Comparison of ENCODE assay signal across 21 cellular contexts in genomic region chr7:79912213-79912633, GRCh38.
DNase-seq lines count a peak whose midpoint lies in the region; ATAC-seq and TF ChIP-seq lines count a peak whose summit lies in the region.
"Had no signal": no experiment of that assay in that cellular context is flagged by ENCODE, and none has a peak within 500 bp of the region (broad histone marks: within the 10 kb centered on the region; RNA-seq: fewer than 3 reads in every experiment).

No MANE protein-coding gene starts in this region.

- no peaks in the 10 kb centered on the region for H3F3A ChIP-seq in MM.1S (ENCODE audit: insufficient read depth, low read length)

- no peaks in the 10 kb centered on the region for H3K27me3 Mint-ChIP-seq in activated naive CD8-positive, alpha-beta T cell
- no peaks in the 10 kb centered on the region for H3K27me3 Mint-ChIP-seq in activated naive CD8-positive, alpha-beta T cell treated with anti-CD3 and anti-CD28 coated beads for 36 hours

- H3K9me3 ChIP-seq in MM.1S (replicated peaks; ENCODE audit: insufficient read depth, low read length) (no peaks in the 10 kb centered on the region), HAP-1 (no peaks in the 10 kb centered on the region)
- H3K9me3 ChIP-seq: SJSA1 had no signal

- H3K4me3 Mint-ChIP-seq in activated naive CD8-positive, alpha-beta T cell = peak overlapping the region; percentile 75
- H3K4me3 Mint-ChIP-seq in activated naive CD8-positive, alpha-beta T cell treated with anti-CD3 and anti-CD28 coated beads for 36 hours = no peak overlapping the region

- no peak overlapping the region for H2AFZ ChIP-seq in MM.1S (ENCODE audit: low read length)

- in situ Hi-C loops in HAP-1 (cut with MboI; ENCODE audit: low sequenced_read_pairs) = no loop called here

- H3K79me2 ChIP-seq in MM.1S (ENCODE audit: low read length) = no peaks in the 10 kb centered on the region

- H3K27ac ChIP-seq in MM.1S (ENCODE audit: low read length) = no peak overlapping the region
- H3K27ac ChIP-seq: HL-60, SJSA1 had no signal

- H3K4me3 ChIP-seq in fibroblast of villous mesenchyme (ENCODE audit: low read depth, low read length) (no peak overlapping the region), MM.1S (ENCODE audit: low read length) (no peak overlapping the region), HAP-1 (no peak overlapping the region)
- H3K4me3 ChIP-seq: GM12878, K562, SJSA1 had no signal

- DNase-seq in activated naive CD8-positive, alpha-beta T cell treated with anti-CD3 and anti-CD28 coated beads for 36 hours = no peak
- DNase-seq in LHCN-M2 (ENCODE audit: low read depth) = peak; percentile 12
- DNase-seq in fibroblast of villous mesenchyme (ENCODE audit: low read depth) = peak; percentile 38
- DNase-seq in MM.1S = no peak
- no peak for DNase-seq in HAP-1 (ENCODE audit: low spot score in 2 of 2)
- DNase-seq: ACHN, AML-193, GDM1, NCI-H1436 treated with DMSO at 0.1 percent for 48 hours, NCI-H2029 treated with DMSO at 0.1 percent for 48 hours, NCI-H2171 treated with DMSO at 0.1 percent for 48 hours, NCI-H446 treated with DMSO at 0.1 percent for 48 hours, NCI-H774, PC-3 had no signal

- no peak overlapping the region for H3K4me2 ChIP-seq in MM.1S (ENCODE audit: low read depth, low read length)

- H3K4me1 ChIP-seq in MM.1S (ENCODE audit: low read length) = no peaks in the 10 kb centered on the region
- H3K4me1 ChIP-seq in HAP-1 = no peaks in the 10 kb centered on the region
- H3K4me1 ChIP-seq: SJSA1 had no signal

- no peaks in the 10 kb centered on the region for H3K27me3 ChIP-seq in MM.1S (replicated peaks; ENCODE audit: insufficient read depth, low read length)
- H3K27me3 ChIP-seq in HAP-1 (ENCODE audit: low read depth) = no peaks in the 10 kb centered on the region
- H3K27me3 ChIP-seq: SJSA1 had no signal

- H3K9ac ChIP-seq in MM.1S (ENCODE audit: low read length) = no peak overlapping the region

- no peaks in the 10 kb centered on the region for H4K20me1 ChIP-seq in MM.1S (ENCODE audit: insufficient read depth, low read length)

- H3K36me3 Mint-ChIP-seq in activated naive CD8-positive, alpha-beta T cell = peaks cover 9% of the 10 kb centered on the region
- H3K36me3 Mint-ChIP-seq in activated naive CD8-positive, alpha-beta T cell treated with anti-CD3 and anti-CD28 coated beads for 36 hours = peaks cover 13% of the 10 kb centered on the region

- H3K4me1 Mint-ChIP-seq in activated naive CD8-positive, alpha-beta T cell (ENCODE audit: low read depth) = peaks cover 79% of the 10 kb centered on the region
- peaks cover 62% of the 10 kb centered on the region for H3K4me1 Mint-ChIP-seq in activated naive CD8-positive, alpha-beta T cell treated with anti-CD3 and anti-CD28 coated beads for 36 hours

- TF ChIP-seq CTCF in fibroblast of villous mesenchyme (IDR thresholded peaks at IDR 0.05; ENCODE audit: insufficient read depth, low read depth, low read length) = no peak
- TF ChIP-seq CTCF in MM.1S (IDR thresholded peaks at IDR 0.05; ENCODE audit: low read length) = no peak

- peaks cover 9% of the 10 kb centered on the region for H3K9me3 Mint-ChIP-seq in activated naive CD8-positive, alpha-beta T cell (ENCODE audit: low read depth)
- peaks cover 15% of the 10 kb centered on the region for H3K9me3 Mint-ChIP-seq in activated naive CD8-positive, alpha-beta T cell treated with anti-CD3 and anti-CD28 coated beads for 36 hours

- no peak for ATAC-seq in GM18870 (IDR thresholded peaks at IDR 0.05; ENCODE audit: unreplicated experiment)
- ATAC-seq: GM12878, HCT116, K562, PC-3 had no signal

- peak overlapping the region; percentile 69 for H3K27ac Mint-ChIP-seq in activated naive CD8-positive, alpha-beta T cell
- H3K27ac Mint-ChIP-seq in activated naive CD8-positive, alpha-beta T cell treated with anti-CD3 and anti-CD28 coated beads for 36 hours = no peak overlapping the region

- H3K36me3 ChIP-seq in MM.1S (replicated peaks; ENCODE audit: insufficient read depth, low read length) = no peaks in the 10 kb centered on the region
- no peaks in the 10 kb centered on the region for H3K36me3 ChIP-seq in HAP-1 (replicated peaks)
- H3K36me3 ChIP-seq: SJSA1 had no signal

- no peaks in the 10 kb centered on the region for H3K9me2 ChIP-seq in MM.1S (replicated peaks; ENCODE audit: insufficient read depth, low read length)

Comparison
In these comparisons a context has a peak if more than half of its experiments do, and no peak if none do; other contexts are left out.
1. DNase-seq: peak in LHCN-M2 (single experiment) and fibroblast of villous mesenchyme (single experiment); none in activated naive CD8-positive, alpha-beta T cell treated with anti-CD3 and anti-CD28 coated beads for 36 hours (single experiment), MM.1S (single experiment) and HAP-1 (0 of 2).